29 cellular contexts compared by ENCODE assay signal in genomic region chr11:34128824-34129223, GRCh38. TPM values are rescaled to one million over a fixed set of nuclear protein-coding genes. Genes with fewer than 3 reads are reported as not detected.
DNase-seq lines count a peak whose midpoint lies in the region; ATAC-seq and TF ChIP-seq lines count a peak whose summit lies in the region.
"Had no signal": no experiment of that assay in that cellular context is flagged by ENCODE, and none has a peak within 500 bp of the region (broad histone marks: within the 10 kb centered on the region; RNA-seq: fewer than 3 reads in every experiment).

No MANE protein-coding gene starts in this region.

- no peak overlapping the region for H3K4me2 ChIP-seq in SK-N-SH
- H3K4me2 ChIP-seq: A549; BLaER1; BLaER1 treated with 17β-estradiol and CSF1 and Interleukin-3, amounts not matched to agents 10 nM and 100 nM had no signal

- no peak for TF ChIP-seq RAD21 in SK-N-SH (IDR thresholded peaks at IDR 0.05; ENCODE audit: low read length)

- no peaks in the 10 kb centered on the region for H3K27me3 ChIP-seq in SK-N-SH (ENCODE audit: insufficient read depth)
- H3K27me3 ChIP-seq: BE2C; BLaER1; BLaER1 treated with 17β-estradiol and CSF1 and Interleukin-3, amounts not matched to agents 10 nM and 100 nM had no signal

- H3K9ac ChIP-seq in SK-N-SH: no peak overlapping the region
- H3K9ac ChIP-seq: BLaER1; BLaER1 treated with 17β-estradiol and CSF1 and Interleukin-3, amounts not matched to agents 10 nM and 100 nM had no signal

- no peaks in the 10 kb centered on the region for H3F3A ChIP-seq in SK-N-SH (replicated peaks; ENCODE audit: insufficient read depth)

- H4K20me1 ChIP-seq in SK-N-SH (ENCODE audit: insufficient read depth): no peaks in the 10 kb centered on the region

- CTCF ChIA-PET in SK-N-SH (lab: Yijun Ruan, JAX) (interaction anchor here (1.1 kb wide), 1 partner anchor 22 kb away, joined by 3 read pairs; no protein-coding TSS in a partner anchor), HEK293 (lab: Yijun Ruan, JAX) (interaction anchor here (0.7 to 1.0 kb wide), 2 partner anchors 229 to 274 kb away, joined by 3 to 4 read pairs; partner anchors contain the start of gene ABTB2)

- DNase-seq in SK-N-SH: no peak
- DNase-seq: 8988T; ACHN; AML-193; BE2C; C1 segment of cervical spinal cord; Caco-2; Calu3; CD4-positive, alpha-beta memory T cell; CD4-positive, alpha-beta T cell; CD4-positive, CD25-positive, alpha-beta regulatory T cell; CD8-positive, alpha-beta memory T cell; CD8-positive, alpha-beta T cell; COR-L47; DMS 273 treated with DMSO at 0.1 percent for 48 hours; DMS153; DMS53; DMS79; DMS79 treated with DMSO at 0.1 percent for 48 hours; DND-41; EL had no signal

- no peak for TF ChIP-seq EP300 in SK-N-SH (IDR thresholded peaks at IDR 0.05; ENCODE audit: borderline replicate concordance in 1 of 2, low read depth in 1 of 2, low read length in 1 of 2)

- H3K79me2 ChIP-seq in SK-N-SH (ENCODE audit: insufficient read depth): no peaks in the 10 kb centered on the region

- POLR2A ChIA-PET in SK-N-SH (lab: Yijun Ruan, JAX) (no interaction called here), HEK293 (lab: Yijun Ruan, JAX) (no interaction called here)

- H3K4me1 ChIP-seq in SK-N-SH (ENCODE audit: control insufficient read depth in 1 of 2, insufficient read depth in 2 of 2, low read depth in 1 of 2, low read length in 1 of 2) (no peaks in the 10 kb centered on the region), HEK293 (ENCODE audit: control insufficient read depth, insufficient read depth, low read length) (0 out of 2 replicates have a peak, but pooled peaks cover 2% of the 10 kb centered on the region)
- H3K4me1 ChIP-seq: A549, BE2C, BLaER1, Caco-2 had no signal

- H3K4me3 ChIP-seq in SK-N-SH (ENCODE audit: low read depth in 2 of 2, low read length in 1 of 2) (no peak overlapping the region), HEK293 (ENCODE audit: low read depth, low read length) (no peak overlapping the region)
- H3K4me3 ChIP-seq: A549; BLaER1; BLaER1 treated with 17β-estradiol and CSF1 and Interleukin-3, amounts not matched to agents 10 nM and 100 nM had no signal

- H3K36me3 ChIP-seq in SK-N-SH (replicated peaks in 1 of 2; ENCODE audit: control insufficient read depth in 1 of 2, insufficient read depth in 2 of 2, low read length in 1 of 2): peaks cover 56 to 83% of the 10 kb centered on the region in 2 experiments
- peaks cover 12 to 85% of the 10 kb centered on the region in 2 experiments for H3K36me3 ChIP-seq in HEK293 (ENCODE audit: control insufficient read depth in 2 of 2, insufficient read depth in 1 of 2, low read length in 2 of 2)

- no peaks in the 10 kb centered on the region for H3K9me2 ChIP-seq in SK-N-SH

- H3K27ac ChIP-seq in SK-N-SH (ENCODE audit: low read depth in 2 of 2, low read length in 1 of 2) (no peak overlapping the region), HEK293 (ENCODE audit: extremely low read depth, low read depth, low read length) (no peak overlapping the region)
- H3K27ac ChIP-seq: 22Rv1; A549; BLaER1; BLaER1 treated with 17β-estradiol and CSF1 and Interleukin-3, amounts not matched to agents 10 nM and 100 nM; C4-2B had no signal

- 98% methylated on average over 3 of the region's 3 CpGs for WGBS in SK-N-SH (ENCODE audit: low lambda C conversion rate)

- no peak overlapping the region for H2AFZ ChIP-seq in SK-N-SH (ENCODE audit: low read depth)

- ATAC-seq in SK-N-SH treated with all-trans-retinoic acid at 6 μM for 48 hours (no peak), HG02885 (IDR thresholded peaks at IDR 0.05; ENCODE audit: poor library complexity, unreplicated experiment) (no peak)
- ATAC-seq: A549; CD8-positive, alpha-beta T cell had no signal

- no peak for TF ChIP-seq CTCF in SK-N-SH (IDR thresholded peaks at IDR 0.05)
- no peak for TF ChIP-seq CTCF in HEK293 (tag by site-specific recombination; IDR thresholded peaks at IDR 0.05)

- H3K9me3 ChIP-seq in SK-N-SH (no peaks in the 10 kb centered on the region), HEK293 (ENCODE audit: control insufficient read depth, insufficient read depth, low read depth, low read length) (no peaks in the 10 kb centered on the region)
- H3K9me3 ChIP-seq: A549, BE2C, BLaER1, Caco-2 had no signal

TF ChIP-seq in SK-N-SH treated with all-trans-retinoic acid at 6 μM for 48 hours, 23 proteins besides CTCF, POLR2A, EP300 and RAD21:
- TF ChIP-seq, protein P1, sequence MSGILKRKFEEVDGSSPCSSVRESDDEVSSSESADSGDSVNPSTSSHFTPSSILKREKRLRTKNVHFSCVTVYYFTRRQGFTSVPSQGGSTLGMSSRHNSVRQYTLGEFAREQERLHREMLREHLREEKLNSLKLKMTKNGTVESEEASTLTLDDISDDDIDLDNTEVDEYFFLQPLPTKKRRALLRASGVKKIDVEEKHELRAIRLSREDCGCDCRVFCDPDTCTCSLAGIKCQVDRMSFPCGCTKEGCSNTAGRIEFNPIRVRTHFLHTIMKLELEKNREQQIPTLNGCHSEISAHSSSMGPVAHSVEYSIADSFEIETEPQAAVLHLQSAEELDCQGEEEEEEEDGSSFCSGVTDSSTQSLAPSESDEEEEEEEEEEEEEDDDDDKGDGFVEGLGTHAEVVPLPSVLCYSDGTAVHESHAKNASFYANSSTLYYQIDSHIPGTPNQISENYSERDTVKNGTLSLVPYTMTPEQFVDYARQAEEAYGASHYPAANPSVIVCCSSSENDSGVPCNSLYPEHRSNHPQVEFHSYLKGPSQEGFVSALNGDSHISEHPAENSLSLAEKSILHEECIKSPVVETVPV (CRISPR knock-in tag; IDR thresholded peaks at IDR 0.05): no peak
- TF ChIP-seq ZC3H10 (CRISPR knock-in tag; IDR thresholded peaks at IDR 0.05) (no peak), ZNF8 (CRISPR knock-in tag; IDR thresholded peaks at IDR 0.05) (peak; percentile 93)

TF ChIP-seq in SK-N-SH, 30 proteins besides CTCF, POLR2A, EP300 and RAD21:
- TF ChIP-seq TEAD4 (IDR thresholded peaks at IDR 0.05; ENCODE audit: borderline replicate concordance, insufficient read depth) (no peak), FOXM1 (IDR thresholded peaks at IDR 0.05; ENCODE audit: low read depth) (no peak), RCOR1 (IDR thresholded peaks at IDR 0.05; ENCODE audit: low read length) (no peak), FOXJ3 (CRISPR knock-in tag; IDR thresholded peaks at IDR 0.05) (no peak), TCF12 (IDR thresholded peaks at IDR 0.05) (no peak), SIN3A (IDR thresholded peaks at IDR 0.05; ENCODE audit: borderline replicate concordance, low read depth, low read length) (no peak)

TF ChIP-seq in HEK293, 187 proteins besides CTCF, POLR2A, EP300 and RAD21:
- TF ChIP-seq ZNF391 (tag by site-specific recombination; IDR thresholded peaks at IDR 0.05; ENCODE audit: borderline replicate concordance, low read depth): no peak
- TF ChIP-seq ZNF146 (tag by site-specific recombination; IDR thresholded peaks at IDR 0.05): 0 out of 2 replicates have a peak, but pooled peaks have one; percentile 17

RNA-seq across cellular contexts. Expression of gene NAT10, which starts 23.4 kb away (rescaled TPM):
- polyA plus RNA-seq in SK-N-SH (2012; rRNA removed): 31.0 and 38.4 TPM in 2 replicates
- 20.5 and 21.8 TPM in 2 replicates for polyA plus RNA-seq in SK-N-SH (2012; cell fraction: cytosol; rRNA removed)
- 66.1 and 70.6 TPM in 2 replicates for polyA plus RNA-seq in SK-N-SH (2012; cell fraction: nucleus; rRNA removed)
